ENCODE assay signal across 2 cellular contexts in the genomic region with DNA sequence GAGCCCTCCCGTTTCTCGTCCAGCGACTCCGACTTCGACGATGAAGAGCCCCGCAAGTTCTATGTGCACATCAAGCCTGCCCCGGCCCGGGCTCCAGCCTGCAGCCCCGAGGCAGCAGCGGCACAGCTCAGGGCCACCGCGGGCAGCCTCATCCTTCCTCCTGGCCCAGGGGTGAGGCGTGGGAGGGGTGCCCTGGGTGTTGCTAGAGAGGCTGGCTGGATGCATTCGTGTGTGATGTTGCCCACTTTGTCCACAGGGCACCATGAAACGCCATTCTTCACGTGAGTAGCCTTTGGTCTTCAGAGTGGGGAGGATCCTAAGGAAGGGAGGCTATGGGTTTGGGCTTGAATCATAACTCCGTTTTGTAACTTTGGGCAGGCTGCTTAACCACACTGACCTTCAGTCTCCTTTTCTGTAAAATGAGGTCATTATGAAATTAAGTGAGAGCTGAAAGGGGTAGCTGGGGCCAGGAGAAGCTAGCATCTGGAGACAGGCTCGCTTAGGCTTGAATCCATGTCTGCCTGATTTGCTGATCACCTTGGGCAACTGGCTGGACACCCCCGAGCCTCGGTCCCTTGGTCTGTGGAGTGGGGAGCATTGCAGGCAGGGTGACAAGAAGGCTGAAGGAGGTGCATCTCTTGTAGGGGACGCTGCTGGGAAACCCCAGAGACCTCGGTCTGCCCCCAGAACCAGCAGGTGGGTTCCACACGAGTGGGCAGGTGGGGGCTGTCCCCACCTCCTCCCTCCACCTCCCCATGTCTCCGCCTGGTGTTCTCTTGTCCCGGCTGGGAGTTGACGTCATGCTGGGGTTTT.
A peak's percentile ranks its signal among the peaks of the same experiment; 100 is the strongest.
TF ChIP-seq lines count a peak whose summit lies in the region.

No MANE protein-coding gene starts in this region.

TF ChIP-seq in HEK293, 187 proteins besides CTCF, POLR2A, EP300 and RAD21 (continued from another document and continues in another):
- TF ChIP-seq ZNF558 (tag by site-specific recombination; IDR thresholded peaks at IDR 0.05) (no peak), ZFHX2 (tag by site-specific recombination; conservative IDR thresholded peaks at IDR 0.05) (peak; percentile 62), ZNF501 (tag by site-specific recombination; IDR thresholded peaks at IDR 0.05) (no peak), ZNF274 (IDR thresholded peaks at IDR 0.05; ENCODE audit: low read length) (no peak), ZNF274 (tag by site-specific recombination; IDR thresholded peaks at IDR 0.05; ENCODE audit: borderline replicate concordance) (no peak), ZNF341 (tag by site-specific recombination; IDR thresholded peaks at IDR 0.05; ENCODE audit: low read depth) (peak; percentile 37; the same call in 1 of the 2 replicates), TRIM28 (IDR thresholded peaks at IDR 0.05; ENCODE audit: borderline replicate concordance, low read length) (no peak), ZNF394 (tag by site-specific recombination; IDR thresholded peaks at IDR 0.05; ENCODE audit: borderline replicate concordance) (peak; percentile 65; the same call in 1 of the 2 replicates), ZNF433 (tag by site-specific recombination; IDR thresholded peaks at IDR 0.05; ENCODE audit: low read depth) (no peak), ZNF214 (tag by site-specific recombination; IDR thresholded peaks at IDR 0.05; ENCODE audit: borderline replicate concordance) (no peak), ZNF302 (tag by site-specific recombination; IDR thresholded peaks at IDR 0.05; ENCODE audit: low read depth) (no peak), ZNF335 (tag by site-specific recombination; conservative IDR thresholded peaks at IDR 0.05) (0 out of 2 replicates have a peak, but pooled peaks have one; percentile 15), ZNF791 (tag by site-specific recombination; IDR thresholded peaks at IDR 0.05) (no peak)
- TF ChIP-seq, protein P1, sequence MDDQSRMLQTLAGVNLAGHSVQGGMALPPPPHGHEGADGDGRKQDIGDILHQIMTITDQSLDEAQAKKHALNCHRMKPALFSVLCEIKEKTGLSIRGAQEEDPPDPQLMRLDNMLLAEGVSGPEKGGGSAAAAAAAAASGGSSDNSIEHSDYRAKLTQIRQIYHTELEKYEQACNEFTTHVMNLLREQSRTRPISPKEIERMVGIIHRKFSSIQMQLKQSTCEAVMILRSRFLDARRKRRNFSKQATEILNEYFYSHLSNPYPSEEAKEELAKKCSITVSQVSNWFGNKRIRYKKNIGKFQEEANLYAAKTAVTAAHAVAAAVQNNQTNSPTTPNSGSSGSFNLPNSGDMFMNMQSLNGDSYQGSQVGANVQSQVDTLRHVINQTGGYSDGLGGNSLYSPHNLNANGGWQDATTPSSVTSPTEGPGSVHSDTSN (CRISPR knock-in tag; IDR thresholded peaks at IDR 0.05), result no peak
- TF ChIP-seq, protein P2, sequence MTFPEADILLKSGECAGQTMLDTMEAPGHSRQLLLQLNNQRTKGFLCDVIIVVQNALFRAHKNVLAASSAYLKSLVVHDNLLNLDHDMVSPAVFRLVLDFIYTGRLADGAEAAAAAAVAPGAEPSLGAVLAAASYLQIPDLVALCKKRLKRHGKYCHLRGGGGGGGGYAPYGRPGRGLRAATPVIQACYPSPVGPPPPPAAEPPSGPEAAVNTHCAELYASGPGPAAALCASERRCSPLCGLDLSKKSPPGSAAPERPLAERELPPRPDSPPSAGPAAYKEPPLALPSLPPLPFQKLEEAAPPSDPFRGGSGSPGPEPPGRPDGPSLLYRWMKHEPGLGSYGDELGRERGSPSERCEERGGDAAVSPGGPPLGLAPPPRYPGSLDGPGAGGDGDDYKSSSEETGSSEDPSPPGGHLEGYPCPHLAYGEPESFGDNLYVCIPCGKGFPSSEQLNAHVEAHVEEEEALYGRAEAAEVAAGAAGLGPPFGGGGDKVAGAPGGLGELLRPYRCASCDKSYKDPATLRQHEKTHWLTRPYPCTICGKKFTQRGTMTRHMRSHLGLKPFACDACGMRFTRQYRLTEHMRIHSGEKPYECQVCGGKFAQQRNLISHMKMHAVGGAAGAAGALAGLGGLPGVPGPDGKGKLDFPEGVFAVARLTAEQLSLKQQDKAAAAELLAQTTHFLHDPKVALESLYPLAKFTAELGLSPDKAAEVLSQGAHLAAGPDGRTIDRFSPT (tag by site-specific recombination; IDR thresholded peaks at IDR 0.05), result no peak
- TF ChIP-seq, protein P3, sequence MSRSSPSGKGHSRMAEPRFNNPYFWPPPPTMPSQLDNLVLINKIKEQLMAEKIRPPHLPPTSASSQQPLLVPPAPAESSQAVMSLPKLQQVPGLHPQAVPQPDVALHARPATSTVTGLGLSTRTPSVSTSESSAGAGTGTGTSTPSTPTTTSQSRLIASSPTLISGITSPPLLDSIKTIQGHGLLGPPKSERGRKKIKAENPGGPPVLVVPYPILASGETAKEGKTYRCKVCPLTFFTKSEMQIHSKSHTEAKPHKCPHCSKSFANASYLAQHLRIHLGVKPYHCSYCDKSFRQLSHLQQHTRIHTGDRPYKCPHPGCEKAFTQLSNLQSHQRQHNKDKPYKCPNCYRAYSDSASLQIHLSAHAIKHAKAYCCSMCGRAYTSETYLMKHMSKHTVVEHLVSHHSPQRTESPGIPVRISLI (tag by site-specific recombination; IDR thresholded peaks at IDR 0.05), result no peak
- TF ChIP-seq, protein P4, sequence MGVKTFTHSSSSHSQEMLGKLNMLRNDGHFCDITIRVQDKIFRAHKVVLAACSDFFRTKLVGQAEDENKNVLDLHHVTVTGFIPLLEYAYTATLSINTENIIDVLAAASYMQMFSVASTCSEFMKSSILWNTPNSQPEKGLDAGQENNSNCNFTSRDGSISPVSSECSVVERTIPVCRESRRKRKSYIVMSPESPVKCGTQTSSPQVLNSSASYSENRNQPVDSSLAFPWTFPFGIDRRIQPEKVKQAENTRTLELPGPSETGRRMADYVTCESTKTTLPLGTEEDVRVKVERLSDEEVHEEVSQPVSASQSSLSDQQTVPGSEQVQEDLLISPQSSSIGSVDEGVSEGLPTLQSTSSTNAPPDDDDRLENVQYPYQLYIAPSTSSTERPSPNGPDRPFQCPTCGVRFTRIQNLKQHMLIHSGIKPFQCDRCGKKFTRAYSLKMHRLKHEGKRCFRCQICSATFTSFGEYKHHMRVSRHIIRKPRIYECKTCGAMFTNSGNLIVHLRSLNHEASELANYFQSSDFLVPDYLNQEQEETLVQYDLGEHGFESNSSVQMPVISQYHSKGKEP (tag by site-specific recombination; IDR thresholded peaks at IDR 0.05), result no peak
- TF ChIP-seq, protein P5, sequence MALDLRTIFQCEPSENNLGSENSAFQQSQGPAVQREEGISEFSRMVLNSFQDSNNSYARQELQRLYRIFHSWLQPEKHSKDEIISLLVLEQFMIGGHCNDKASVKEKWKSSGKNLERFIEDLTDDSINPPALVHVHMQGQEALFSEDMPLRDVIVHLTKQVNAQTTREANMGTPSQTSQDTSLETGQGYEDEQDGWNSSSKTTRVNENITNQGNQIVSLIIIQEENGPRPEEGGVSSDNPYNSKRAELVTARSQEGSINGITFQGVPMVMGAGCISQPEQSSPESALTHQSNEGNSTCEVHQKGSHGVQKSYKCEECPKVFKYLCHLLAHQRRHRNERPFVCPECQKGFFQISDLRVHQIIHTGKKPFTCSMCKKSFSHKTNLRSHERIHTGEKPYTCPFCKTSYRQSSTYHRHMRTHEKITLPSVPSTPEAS (tag by site-specific recombination; IDR thresholded peaks at IDR 0.05), result no peak

TF ChIP-seq in SK-N-SH, 30 proteins besides CTCF, POLR2A, EP300 and RAD21 (continued from another document):
- TF ChIP-seq CHD2 (IDR thresholded peaks at IDR 0.05; ENCODE audit: low read length, partially characterized antibody) (no peak), FOSL2 (IDR thresholded peaks at IDR 0.05; ENCODE audit: borderline replicate concordance, low read depth) (no peak), MEF2A (IDR thresholded peaks at IDR 0.05; ENCODE audit: borderline replicate concordance, low read depth) (no peak), MXI1 (IDR thresholded peaks at IDR 0.05; ENCODE audit: low read depth, low read length) (no peak), NRF1 (IDR thresholded peaks at IDR 0.05; ENCODE audit: low read depth, low read length) (no peak), TAF1 (IDR thresholded peaks at IDR 0.05; ENCODE audit: borderline replicate concordance, low read depth, low read length) (no peak), GATA2 (CRISPR knock-in tag; IDR thresholded peaks at IDR 0.05) (no peak), SIN3A (IDR thresholded peaks at IDR 0.05; ENCODE audit: borderline replicate concordance, low read depth, low read length) (no peak)
- TF ChIP-seq, protein P6, sequence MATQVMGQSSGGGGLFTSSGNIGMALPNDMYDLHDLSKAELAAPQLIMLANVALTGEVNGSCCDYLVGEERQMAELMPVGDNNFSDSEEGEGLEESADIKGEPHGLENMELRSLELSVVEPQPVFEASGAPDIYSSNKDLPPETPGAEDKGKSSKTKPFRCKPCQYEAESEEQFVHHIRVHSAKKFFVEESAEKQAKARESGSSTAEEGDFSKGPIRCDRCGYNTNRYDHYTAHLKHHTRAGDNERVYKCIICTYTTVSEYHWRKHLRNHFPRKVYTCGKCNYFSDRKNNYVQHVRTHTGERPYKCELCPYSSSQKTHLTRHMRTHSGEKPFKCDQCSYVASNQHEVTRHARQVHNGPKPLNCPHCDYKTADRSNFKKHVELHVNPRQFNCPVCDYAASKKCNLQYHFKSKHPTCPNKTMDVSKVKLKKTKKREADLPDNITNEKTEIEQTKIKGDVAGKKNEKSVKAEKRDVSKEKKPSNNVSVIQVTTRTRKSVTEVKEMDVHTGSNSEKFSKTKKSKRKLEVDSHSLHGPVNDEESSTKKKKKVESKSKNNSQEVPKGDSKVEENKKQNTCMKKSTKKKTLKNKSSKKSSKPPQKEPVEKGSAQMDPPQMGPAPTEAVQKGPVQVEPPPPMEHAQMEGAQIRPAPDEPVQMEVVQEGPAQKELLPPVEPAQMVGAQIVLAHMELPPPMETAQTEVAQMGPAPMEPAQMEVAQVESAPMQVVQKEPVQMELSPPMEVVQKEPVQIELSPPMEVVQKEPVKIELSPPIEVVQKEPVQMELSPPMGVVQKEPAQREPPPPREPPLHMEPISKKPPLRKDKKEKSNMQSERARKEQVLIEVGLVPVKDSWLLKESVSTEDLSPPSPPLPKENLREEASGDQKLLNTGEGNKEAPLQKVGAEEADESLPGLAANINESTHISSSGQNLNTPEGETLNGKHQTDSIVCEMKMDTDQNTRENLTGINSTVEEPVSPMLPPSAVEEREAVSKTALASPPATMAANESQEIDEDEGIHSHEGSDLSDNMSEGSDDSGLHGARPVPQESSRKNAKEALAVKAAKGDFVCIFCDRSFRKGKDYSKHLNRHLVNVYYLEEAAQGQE (IDR thresholded peaks at IDR 0.05; ENCODE audit: low read depth, low read length), result no peak
- TF ChIP-seq, protein P7, sequence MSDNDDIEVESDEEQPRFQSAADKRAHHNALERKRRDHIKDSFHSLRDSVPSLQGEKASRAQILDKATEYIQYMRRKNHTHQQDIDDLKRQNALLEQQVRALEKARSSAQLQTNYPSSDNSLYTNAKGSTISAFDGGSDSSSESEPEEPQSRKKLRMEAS (IDR thresholded peaks at IDR 0.05; ENCODE audit: low read depth), result no peak
